In the genomic region with DNA sequence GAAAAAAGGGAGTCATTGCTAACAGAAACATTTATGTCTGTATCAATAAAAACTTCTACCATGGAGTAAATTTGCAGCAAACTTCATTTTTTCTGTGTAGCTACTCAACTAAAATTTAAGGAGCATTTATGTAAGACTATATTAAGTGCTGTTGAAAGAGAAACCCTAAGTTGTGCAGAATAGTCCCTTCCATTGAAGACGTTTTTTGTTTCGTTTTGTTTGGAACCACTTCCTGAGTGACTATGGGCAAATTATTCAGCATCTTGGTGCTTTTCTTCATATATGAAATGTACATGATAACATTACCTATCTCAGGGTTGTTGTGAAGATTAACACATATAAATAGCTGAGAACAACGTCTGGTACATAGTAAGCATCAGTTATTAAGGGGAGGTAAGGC, we compare ENCODE assay signal across 13 cellular contexts. TPM values are rescaled to one million over a fixed set of nuclear protein-coding genes. Genes with fewer than 3 reads are reported as not detected.
DNase-seq lines count a peak whose midpoint lies in the region; ATAC-seq and TF ChIP-seq lines count a peak whose summit lies in the region.
"Had no signal": no experiment of that assay in that cellular context is flagged by ENCODE, and none has a peak within 500 bp of the region (broad histone marks: within the 10 kb centered on the region; RNA-seq: fewer than 3 reads in every experiment).

No MANE protein-coding gene starts in this region.

- TF ChIP-seq CTCF in tibial artery (IDR thresholded peaks at IDR 0.05): no peak

- ATAC-seq in GM18499 (IDR thresholded peaks at IDR 0.05; ENCODE audit: insufficient read depth, unreplicated experiment): peak; percentile 38
- ATAC-seq in GM19397 (IDR thresholded peaks at IDR 0.05; ENCODE audit: unreplicated experiment): peak; percentile 55
- ATAC-seq in HG02884 (IDR thresholded peaks at IDR 0.05; ENCODE audit: unreplicated experiment): peak; percentile 59
- ATAC-seq in Right ventricle myocardium inferior: no peak
- ATAC-seq: body of pancreas had no signal

- peaks cover 8% of the 10 kb centered on the region for H3K36me3 ChIP-seq in effector memory CD4-positive, alpha-beta T cell (ENCODE audit: control insufficient read depth, insufficient read depth, low read length)
- peaks cover 0 to 9% (median 8%) of the 10 kb centered on the region in 3 donors for H3K36me3 ChIP-seq in tibial artery
- H3K36me3 ChIP-seq: thoracic aorta had no signal

- intact Hi-C loops in Right ventricle myocardium inferior (cut with DNase I) (no loop called here), tibial artery (cut with DNase I; ENCODE audit: low total_unique reads) (no loop called here)

- H3K27me3 ChIP-seq in effector memory CD4-positive, alpha-beta T cell (replicated peaks; ENCODE audit: control insufficient read depth, insufficient read depth, low read length, poor library complexity, severe bottlenecking): no peaks in the 10 kb centered on the region
- H3K27me3 ChIP-seq in tibial artery: no peaks in the 10 kb centered on the region
- H3K27me3 ChIP-seq: body of pancreas, esophagus muscularis mucosa had no signal

- H3K4me3 ChIP-seq in Jurkat, Clone E6-1 (ENCODE audit: low read length): no peak overlapping the region
- no peak overlapping the region for H3K4me3 ChIP-seq in effector memory CD4-positive, alpha-beta T cell (ENCODE audit: insufficient read depth, low read depth, low read length, poor library complexity, severe bottlenecking)
- H3K4me3 ChIP-seq in tibial artery: no peak overlapping the region
- H3K4me3 ChIP-seq: body of pancreas, esophagus muscularis mucosa, thoracic aorta had no signal

- H3K27ac ChIP-seq in effector memory CD4-positive, alpha-beta T cell (ENCODE audit: insufficient read depth, low read length, poor library complexity, severe bottlenecking): no peak overlapping the region
- H3K27ac ChIP-seq in tibial artery: no peak overlapping the region
- H3K27ac ChIP-seq: body of pancreas, esophagus muscularis mucosa, thoracic aorta had no signal

- peak; percentile 52 for DNase-seq in Jurkat, Clone E6-1 (ENCODE audit: low read depth, low spot score)
- no peak for DNase-seq in effector memory CD4-positive, alpha-beta T cell
- DNase-seq in activated CD8-positive, alpha-beta memory T cell treated with anti-CD3 and anti-CD28 coated beads, Interleukin-2, amount 50 U/mL, for 48 hours: no peak
- DNase-seq in Right ventricle myocardium inferior (ENCODE audit: missing footprints): no peak
- DNase-seq in tibial artery: no peak
- DNase-seq: activated CD8-positive, alpha-beta memory T cell treated with anti-CD3 and anti-CD28 coated beads for 24 hours; body of pancreas; NCI-H2171 treated with DMSO at 0.1 percent for 48 hours had no signal

- H3K9me3 ChIP-seq in effector memory CD4-positive, alpha-beta T cell (ENCODE audit: control insufficient read depth, low read length): no peaks in the 10 kb centered on the region
- no peaks in the 10 kb centered on the region for H3K9me3 ChIP-seq in tibial artery
- H3K9me3 ChIP-seq: body of pancreas, esophagus muscularis mucosa, thoracic aorta had no signal

- H3K4me1 ChIP-seq in effector memory CD4-positive, alpha-beta T cell (ENCODE audit: control insufficient read depth, insufficient read depth, low read length, poor library complexity, severe bottlenecking): peaks cover 3% of the 10 kb centered on the region
- peaks cover 0 to 12% (median 0%) of the 10 kb centered on the region in 4 donors for H3K4me1 ChIP-seq in tibial artery
- H3K4me1 ChIP-seq: body of pancreas had no signal

RNA-seq across cellular contexts. Expression of a gene that starts 24.3 kb away (rescaled TPM):
- 612 TPM for polyA plus RNA-seq in Jurkat, Clone E6-1 (2012; ENCODE audit: insufficient read depth, insufficient read length)
- 44.8 TPM for total RNA-seq in Right ventricle myocardium inferior
